8 cellular contexts compared by ENCODE assay signal in genomic region chr4:141158219-141158618, GRCh38. TPM values are rescaled to one million over a fixed set of nuclear protein-coding genes. Genes with fewer than 3 reads are reported as not detected.
DNase-seq lines count a peak whose midpoint lies in the region; ATAC-seq lines count a peak whose summit lies in the region.

No MANE protein-coding gene starts in this region.

- no peaks in the 10 kb centered on the region for H3K36me3 ChIP-seq in adipocyte (ENCODE audit: control insufficient read depth, insufficient read depth, low read length, severe bottlenecking)

- no peaks in the 10 kb centered on the region for H3K27me3 ChIP-seq in adipocyte (replicated peaks; ENCODE audit: control insufficient read depth, insufficient read depth, low read length)

- H3K4me1 ChIP-seq in adipocyte (ENCODE audit: control insufficient read depth, insufficient read depth, low read length), result peaks cover 4% of the 10 kb centered on the region

- H3K9ac ChIP-seq in adipocyte (ENCODE audit: low read length), result no peak overlapping the region

- no peak overlapping the region for H3K4me3 ChIP-seq in adipocyte (ENCODE audit: low read length)

- DNase-seq in EH (ENCODE audit: low read depth) (peak; percentile 63), LHCN-M2 (ENCODE audit: low read depth) (peak; percentile 34), adipocyte (ENCODE audit: low read depth) (peak; percentile 85), kidney glomerular epithelial cell (lab: John Stamatoyannopoulos, UW) (peak; percentile 40), SHP77 treated with DMSO at 0.1 percent for 48 hours (lab: John Stamatoyannopoulos, UW) (no peak), KG1 (lab: John Stamatoyannopoulos, UW) (no peak), NCI-H2107 treated with DMSO at 0.1 percent for 48 hours (lab: John Stamatoyannopoulos, UW; ENCODE audit: unreplicated experiment) (no peak)

- H3K9me3 ChIP-seq in adipocyte (ENCODE audit: control insufficient read depth, low read length), result no peaks in the 10 kb centered on the region

- ATAC-seq in HG03159 (IDR thresholded peaks at IDR 0.05; ENCODE audit: unreplicated experiment), result no peak

RNA-seq across cellular contexts. Expression of gene RNF150, which starts 24.9 kb away (rescaled TPM):
- total RNA-seq in LHCN-M2 (2014; rRNA removed), result 0.29 and 0.45 TPM in 2 replicates
- 3.2 TPM for polyA plus RNA-seq in LHCN-M2 (2012)

Comparison
In these comparisons a context has a peak if more than half of its experiments do, and no peak if none do; other contexts are left out.
1. DNase-seq: peak in EH (single experiment), LHCN-M2 (single experiment), adipocyte (single experiment) and kidney glomerular epithelial cell (single experiment); none in SHP77 treated with DMSO at 0.1 percent for 48 hours (single experiment), KG1 (single experiment) and NCI-H2107 treated with DMSO at 0.1 percent for 48 hours (single experiment).